17 cellular contexts compared by ENCODE assay signal in genomic region chr18:48165104-48165866, GRCh38.
DNase-seq lines count a peak whose midpoint lies in the region; ATAC-seq and TF ChIP-seq lines count a peak whose summit lies in the region.
"Had no signal": no experiment of that assay in that cellular context is flagged by ENCODE, and none has a peak within 500 bp of the region (broad histone marks: within the 10 kb centered on the region; RNA-seq: fewer than 3 reads in every experiment).

No MANE protein-coding gene starts in this region.

- TF ChIP-seq EP300 in tibial nerve (IDR thresholded peaks at IDR 0.05): no peak

- CTCF ChIA-PET in HEK293 (lab: Yijun Ruan, JAX): interaction anchor here (0.5 to 0.7 kb wide), 5 partner anchors 49 to 1779 kb away, joined by 3 to 4 read pairs (median 3); no protein-coding TSS in a partner anchor

- POLR2A ChIA-PET in HEK293 (lab: Yijun Ruan, JAX): interaction anchor here (0.6 kb wide), 1 partner anchor 1320 kb away, joined by 6 read pairs; no protein-coding TSS in a partner anchor

- H3K9me3 ChIP-seq in HEK293 (ENCODE audit: control insufficient read depth, insufficient read depth, low read depth, low read length): no peaks in the 10 kb centered on the region
- no peaks in the 10 kb centered on the region for H3K9me3 ChIP-seq in osteoblast (ENCODE audit: low read depth, low read length)
- H3K9me3 ChIP-seq in tibial nerve: no peaks in the 10 kb centered on the region
- H3K9me3 ChIP-seq: BE2C, left ventricle myocardium inferior, upper lobe of left lung had no signal

- TF ChIP-seq POLR2A in tibial nerve (IDR thresholded peaks at IDR 0.05): no peak

- H3K4me2 ChIP-seq in osteoblast (ENCODE audit: insufficient read depth, low read length): no peak overlapping the region

- H3K27ac ChIP-seq in HEK293 (ENCODE audit: extremely low read depth, low read depth, low read length) (no peak overlapping the region), osteoblast (ENCODE audit: low read depth, low read length) (no peak overlapping the region), tibial nerve (peak overlapping the region in 1 of 4 donors; percentile 24)

- H3K79me2 ChIP-seq in osteoblast (ENCODE audit: insufficient read depth, low read length): no peaks in the 10 kb centered on the region

- no peaks in the 10 kb centered on the region for H4K20me1 ChIP-seq in osteoblast (ENCODE audit: insufficient read depth, low read length)

- DNase-seq in NOMO-1 (lab: John Stamatoyannopoulos, UW; ENCODE audit: unreplicated experiment in 2 of 2) (peak; percentile 38 to 60), amniotic epithelial cell (ENCODE audit: low read depth) (peak; percentile 30), osteoblast (ENCODE audit: insufficient read length, low spot score, missing footprints) (peak; percentile 32), tibial nerve (ENCODE audit: low spot score in 2 of 2) (no peak), NCI-H146 (lab: John Stamatoyannopoulos, UW) (no peak), SW 1271 (lab: John Stamatoyannopoulos, UW) (no peak)
- DNase-seq: activated CD8-positive, alpha-beta T cell treated with anti-CD3 and anti-CD28 coated beads, Interleukin-2, amount 10 ng/mL, durations not matched to agents 7 days and 5 days; BE2C; left ventricle myocardium inferior; NCI-H2029 treated with DMSO at 0.1 percent for 48 hours; NCI-H526; posterior cingulate gyrus; stimulated activated naive B cell treated with anti-CD40 and anti-IgM and Interleukin-4, amounts not matched to agents 10 μg/mL and 1 μg/mL and 100 μg/mL, for 72 hours; upper lobe of left lung had no signal

- H3K36me3 ChIP-seq in HEK293 (ENCODE audit: control insufficient read depth in 2 of 2, insufficient read depth in 1 of 2, low read length in 2 of 2) (no peaks in the 10 kb centered on the region), osteoblast (ENCODE audit: insufficient read depth, low read length) (no peaks in the 10 kb centered on the region), tibial nerve (no peaks in the 10 kb centered on the region)
- H3K36me3 ChIP-seq: BE2C, left ventricle myocardium inferior, upper lobe of left lung had no signal

- TF ChIP-seq CTCF in HEK293 (tag by site-specific recombination; IDR thresholded peaks at IDR 0.05) (no peak), osteoblast (IDR thresholded peaks at IDR 0.05; ENCODE audit: extremely low read depth, low read depth, low read length) (no peak), tibial nerve (IDR thresholded peaks at IDR 0.05) (no peak)

- H3K4me1 ChIP-seq in HEK293 (ENCODE audit: control insufficient read depth, insufficient read depth, low read length): peaks cover 7% of the 10 kb centered on the region; the same call in 1 of the 2 replicates
- H3K4me1 ChIP-seq in osteoblast (ENCODE audit: insufficient read depth, low read length): no peaks in the 10 kb centered on the region
- peaks cover 0 to 85% (median 18%) of the 10 kb centered on the region in 4 donors for H3K4me1 ChIP-seq in tibial nerve

- WGBS in tibial nerve, 2 donors: 74 to 75% methylated on average over 13 of the region's 13 CpGs

- no peak for ATAC-seq in HG02642 (IDR thresholded peaks at IDR 0.05; ENCODE audit: poor library complexity, unreplicated experiment)
- ATAC-seq: activated CD8-positive, alpha-beta T cell treated with anti-CD3 and anti-CD28 coated beads, Interleukin-2, amount 10 ng/mL, durations not matched to agents 7 days and 5 days; stimulated activated naive B cell treated with anti-CD40 and anti-IgM and Interleukin-4, amounts not matched to agents 10 μg/mL and 1 μg/mL and 100 μg/mL, for 72 hours; WTC11 had no signal

- H3K4me3 ChIP-seq in HEK293 (ENCODE audit: low read depth, low read length) (no peak overlapping the region), osteoblast (ENCODE audit: insufficient read depth, low read length) (no peak overlapping the region), tibial nerve (no peak overlapping the region)
- H3K4me3 ChIP-seq: left ventricle myocardium inferior, upper lobe of left lung had no signal

- H3K27me3 ChIP-seq in osteoblast (ENCODE audit: insufficient read depth, low read length) (peaks cover 3% of the 10 kb centered on the region), tibial nerve (no peaks in the 10 kb centered on the region)
- H3K27me3 ChIP-seq: BE2C, upper lobe of left lung had no signal

- no peak overlapping the region for H2AFZ ChIP-seq in osteoblast (ENCODE audit: low read length)

TF ChIP-seq in HEK293, 187 proteins besides CTCF, POLR2A, EP300 and RAD21:
- TF ChIP-seq ZNF701 (tag by site-specific recombination; IDR thresholded peaks at IDR 0.05): no peak
- TF ChIP-seq, protein P1, sequence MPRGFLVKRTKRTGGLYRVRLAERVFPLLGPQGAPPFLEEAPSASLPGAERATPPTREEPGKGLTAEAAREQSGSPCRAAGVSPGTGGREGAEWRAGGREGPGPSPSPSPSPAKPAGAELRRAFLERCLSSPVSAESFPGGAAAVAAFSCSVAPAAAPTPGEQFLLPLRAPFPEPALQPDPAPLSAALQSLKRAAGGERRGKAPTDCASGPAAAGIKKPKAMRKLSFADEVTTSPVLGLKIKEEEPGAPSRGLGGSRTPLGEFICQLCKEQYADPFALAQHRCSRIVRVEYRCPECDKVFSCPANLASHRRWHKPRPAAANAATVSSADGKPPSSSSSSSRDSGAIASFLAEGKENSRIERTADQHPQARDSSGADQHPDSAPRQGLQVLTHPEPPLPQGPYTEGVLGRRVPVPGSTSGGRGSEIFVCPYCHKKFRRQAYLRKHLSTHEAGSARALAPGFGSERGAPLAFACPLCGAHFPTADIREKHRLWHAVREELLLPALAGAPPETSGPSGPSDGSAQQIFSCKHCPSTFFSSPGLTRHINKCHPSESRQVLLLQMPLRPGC (tag by site-specific recombination; IDR thresholded peaks at IDR 0.05): no peak
- TF ChIP-seq ZNF623 (tag by site-specific recombination; IDR thresholded peaks at IDR 0.05): no peak
- peak; percentile 67 for TF ChIP-seq ZFHX2 (tag by site-specific recombination; conservative IDR thresholded peaks at IDR 0.05)

Comparison
In these comparisons a context has a peak if more than half of its experiments do, and no peak if none do; other contexts are left out.
1. DNase-seq: peak in NOMO-1 (2 of 2), amniotic epithelial cell (single experiment) and osteoblast (single experiment); none in tibial nerve (0 of 2), NCI-H146 (single experiment) and SW 1271 (0 of 2).